Comparison of ENCODE assay signal across 8 cellular contexts in the genomic region with DNA sequence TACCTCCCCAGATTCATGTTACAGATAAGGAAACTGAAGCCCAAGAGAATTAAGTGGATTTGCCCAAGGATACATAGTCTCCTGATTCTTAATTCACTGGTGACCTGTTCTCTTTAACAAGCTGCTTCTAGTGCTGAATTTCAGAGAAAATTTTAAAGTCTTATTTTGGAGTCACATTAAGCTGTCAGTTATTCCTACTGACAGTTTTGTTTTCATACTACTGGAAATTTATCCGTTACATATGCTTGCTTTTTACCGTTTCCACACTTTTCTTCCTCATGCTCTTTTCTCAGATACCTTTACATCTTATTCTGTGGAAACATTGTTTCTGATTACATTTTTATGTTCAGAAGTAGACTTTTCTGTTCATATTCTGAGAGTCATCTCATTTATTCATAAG. TPM values are rescaled to one million over a fixed set of nuclear protein-coding genes. Genes with fewer than 3 reads are reported as not detected.
A peak's percentile ranks its signal among the peaks of the same experiment; 100 is the strongest.
DNase-seq lines count a peak whose midpoint lies in the region; ATAC-seq and TF ChIP-seq lines count a peak whose summit lies in the region.

No MANE protein-coding gene starts in this region.

- CTCF ChIA-PET in activated B cell treated with CpG ODN at 0.5 μM for 24 hours (lab: Charles Lee): no interaction called here

- ATAC-seq in activated B cell treated with CpG ODN at 0.5 μM for 24 hours (ENCODE audit: low read depth) (no peak), GM19035 (IDR thresholded peaks at IDR 0.05; ENCODE audit: unreplicated experiment) (no peak), HG02840 (IDR thresholded peaks at IDR 0.05; ENCODE audit: low FRiP score, unreplicated experiment) (no peak)
- no peak for ATAC-seq in stimulated activated naive CD8-positive, alpha-beta T cell treated with anti-CD3 and anti-CD28 coated beads, Interleukin-15, amount 100 ng/mL, for 72 hours

- H3K9me3 ChIP-seq in hepatocyte (ENCODE audit: low read depth): no peaks in the 10 kb centered on the region

- no peaks in the 10 kb centered on the region for H3K36me3 ChIP-seq in hepatocyte (replicated peaks; ENCODE audit: insufficient read depth, low read depth)

- no peak overlapping the region for H2AFZ ChIP-seq in hepatocyte

- POLR2A ChIA-PET in activated B cell treated with CpG ODN at 0.5 μM for 24 hours (lab: Charles Lee): interaction anchor here (2.6 to 5.7 kb wide), 4 partner anchors 11 to 82 kb away, joined by 20 to 173 read pairs (median 28); a partner anchor contains a TSS

- H3K4me3 ChIP-seq in hepatocyte: peak overlapping the region; percentile 73

- DNase-seq in NCI-H82 (lab: John Stamatoyannopoulos, UW) (peak; percentile 52), NCI-H82 treated with DMSO at 0.1 percent for 48 hours (lab: John Stamatoyannopoulos, UW; ENCODE audit: unreplicated experiment) (no peak), activated B cell treated with CpG ODN at 0.5 μM for 24 hours (no peak), hepatocyte (ENCODE audit: low spot score) (no peak), NCI-H1105 (lab: John Stamatoyannopoulos, UW) (no peak)
- DNase-seq in stimulated activated naive CD8-positive, alpha-beta T cell treated with anti-CD3 and anti-CD28 coated beads, Interleukin-15, amount 100 ng/mL, for 72 hours: no peak

- TF ChIP-seq CTCF in activated B cell treated with CpG ODN at 0.5 μM for 24 hours (IDR thresholded peaks at IDR 0.05) (no peak), hepatocyte (IDR thresholded peaks at IDR 0.05; ENCODE audit: poor library complexity) (no peak)

- no peaks in the 10 kb centered on the region for H3K27me3 Mint-ChIP-seq in activated B cell treated with CpG ODN at 0.5 μM for 24 hours
- H3K27me3 Mint-ChIP-seq in stimulated activated naive CD8-positive, alpha-beta T cell treated with anti-CD3 and anti-CD28 coated beads, Interleukin-15, amount 100 ng/mL, for 72 hours: no peaks in the 10 kb centered on the region

- H3K4me1 ChIP-seq in hepatocyte (ENCODE audit: insufficient read depth): peaks cover 15% of the 10 kb centered on the region

- no peak overlapping the region for H3K27ac Mint-ChIP-seq in activated B cell treated with CpG ODN at 0.5 μM for 24 hours
- peak overlapping the region in 1 of 2 donors; percentile 84 for H3K27ac Mint-ChIP-seq in stimulated activated naive CD8-positive, alpha-beta T cell treated with anti-CD3 and anti-CD28 coated beads, Interleukin-15, amount 100 ng/mL, for 72 hours

- H3K36me3 Mint-ChIP-seq in activated B cell treated with CpG ODN at 0.5 μM for 24 hours (ENCODE audit: low read depth): peaks cover 26% of the 10 kb centered on the region

- H4K20me1 ChIP-seq in hepatocyte (ENCODE audit: insufficient read depth, poor library complexity, severe bottlenecking): peaks cover 20% of the 10 kb centered on the region

- peaks cover 62% of the 10 kb centered on the region for H3K79me2 ChIP-seq in hepatocyte

- 66% methylated on average over 2 of the region's 2 CpGs for whole genome bisulfite sequencing in hepatocyte (ENCODE audit: low lambda C conversion rate, missing lambda C conversion rate)

- H3K4me3 Mint-ChIP-seq in activated B cell treated with CpG ODN at 0.5 μM for 24 hours: peak overlapping the region; percentile 96
- peak overlapping the region; percentile 96 to 97 for H3K4me3 Mint-ChIP-seq in stimulated activated naive CD8-positive, alpha-beta T cell treated with anti-CD3 and anti-CD28 coated beads, Interleukin-15, amount 100 ng/mL, for 72 hours

- H3K27me3 ChIP-seq in hepatocyte: no peaks in the 10 kb centered on the region

- no peaks in the 10 kb centered on the region for H3K9me2 ChIP-seq in hepatocyte (replicated peaks; ENCODE audit: insufficient read depth)

- intact Hi-C loops in activated B cell treated with CpG ODN at 0.5 μM for 24 hours (cut with micrococcal nuclease): loop anchor here (2.0 to 10.0 kb wide), 3 partner anchors 18 to 1862 kb away; a partner anchor contains a TSS

- H3K4me1 Mint-ChIP-seq in activated B cell treated with CpG ODN at 0.5 μM for 24 hours: peaks cover 33% of the 10 kb centered on the region
- peaks cover 28% of the 10 kb centered on the region for H3K4me1 Mint-ChIP-seq in stimulated activated naive CD8-positive, alpha-beta T cell treated with anti-CD3 and anti-CD28 coated beads, Interleukin-15, amount 100 ng/mL, for 72 hours

- peaks cover 8% of the 10 kb centered on the region for H3K9me3 Mint-ChIP-seq in activated B cell treated with CpG ODN at 0.5 μM for 24 hours
- peaks cover 0 to 7% of the 10 kb centered on the region in 2 donors for H3K9me3 Mint-ChIP-seq in stimulated activated naive CD8-positive, alpha-beta T cell treated with anti-CD3 and anti-CD28 coated beads, Interleukin-15, amount 100 ng/mL, for 72 hours

- H3K27ac ChIP-seq in hepatocyte: no peak overlapping the region

- peak overlapping the region; percentile 73 for H3K4me2 ChIP-seq in hepatocyte

RNA-seq across cellular contexts. Expression of a gene that starts 1.3 kb away (rescaled TPM):
- total RNA-seq in activated B cell treated with CpG ODN at 0.5 μM for 24 hours: 21.7 and 22.1 TPM in 2 replicates
- total RNA-seq in hepatocyte: 44.0 and 50.1 TPM in 2 replicates
- 42.2 and 44.1 TPM in 2 replicates for polyA plus RNA-seq in hepatocyte

RNA-seq across cellular contexts. Expression of a gene that starts 17.0 kb away (rescaled TPM):
- total RNA-seq in activated B cell treated with CpG ODN at 0.5 μM for 24 hours: 108 and 116 TPM in 2 replicates
- total RNA-seq in hepatocyte: 146 and 194 TPM in 2 replicates
- polyA plus RNA-seq in hepatocyte: 348 and 360 TPM in 2 replicates

RNA-seq across cellular contexts. Expression of a gene that starts 17.5 kb away (rescaled TPM):
- 250 and 252 TPM in 2 replicates for total RNA-seq in activated B cell treated with CpG ODN at 0.5 μM for 24 hours
- total RNA-seq in hepatocyte: 327 and 339 TPM in 2 replicates
- polyA plus RNA-seq in hepatocyte: 293 and 309 TPM in 2 replicates
